Comparison of ENCODE assay signal across 8 cellular contexts in genomic region chr1:168469690-168470089, GRCh38.
A peak's percentile ranks its signal among the peaks of the same experiment; 100 is the strongest.
DNase-seq lines count a peak whose midpoint lies in the region; ATAC-seq and TF ChIP-seq lines count a peak whose summit lies in the region.

No MANE protein-coding gene starts in this region.

- intact Hi-C loops in left cardiac atrium (cut with DNase I) = no loop called here

- DNase-seq in AG09319 (ENCODE audit: extremely low read depth, low read depth) (peak; percentile 86), Kasumi-1 (lab: John Stamatoyannopoulos, UW) (peak; percentile 96), activated T-cell treated with anti-CD3 and anti-CD28 coated beads for 4 hours (peak; percentile 23), left cardiac atrium (peak; percentile 81), GM10266 (ENCODE audit: extremely low spot score) (no peak)
- DNase-seq in stimulated activated CD8-positive, alpha-beta memory T cell treated with anti-CD3 and anti-CD28 coated beads, Interleukin-15, amount 100 ng/mL, for 4 hours (ENCODE audit: low read depth in 2 of 2) = peak; percentile 15 to 24

- ATAC-seq in left cardiac atrium (peak; percentile 82 to 90), GM18907 (IDR thresholded peaks at IDR 0.05; ENCODE audit: unreplicated experiment) (no peak), GM19455 (IDR thresholded peaks at IDR 0.05; ENCODE audit: unreplicated experiment) (no peak)

- TF ChIP-seq CTCF in AG09319 (IDR thresholded peaks at IDR 0.05; ENCODE audit: low read depth, low read length) (no peak), GM10266 (IDR thresholded peaks at IDR 0.05; ENCODE audit: control insufficient read depth, insufficient read depth, low read depth, missing control alignments) (no peak)

Comparison
In these comparisons a context has a peak if more than half of its experiments do, and no peak if none do; other contexts are left out.
1. ATAC-seq: peak in left cardiac atrium (2 of 2); none in GM18907 (single experiment) and GM19455 (single experiment).